In genomic region chr1:228109073-228109961, GRCh38 we compare ENCODE assay signal across 8 cellular contexts. TPM values are rescaled to one million over a fixed set of nuclear protein-coding genes. Genes with fewer than 3 reads are reported as not detected.
DNase-seq lines count a peak whose midpoint lies in the region; ATAC-seq and TF ChIP-seq lines count a peak whose summit lies in the region.

Gene MRPL55 (minus strand): TSS chr1:228109299. CDS start chr1:228108260, 1,039 bp downstream.

- WGBS in right cardiac atrium, result under 1% methylated on average over 66 of the region's 66 CpGs

- H3K9me3 ChIP-seq in right cardiac atrium (ENCODE audit: control insufficient read depth, low read length), result no peaks in the 10 kb centered on the region
- no peaks in the 10 kb centered on the region for H3K9me3 ChIP-seq in vagina

- H3K4me3 ChIP-seq in right cardiac atrium (ENCODE audit: low read length) (peak within 1 kb of the TSS; percentile 55), vagina (peak within 1 kb of the TSS; percentile 86 to 87)

- H3K36me3 ChIP-seq in vagina, result peaks cover 0 to 11% of the 10 kb centered on the region in 2 donors

- DNase-seq in NCI-H187 treated with DMSO at 0.1 percent for 48 hours (lab: John Stamatoyannopoulos, UW) (peak; percentile 38), anterior cingulate cortex (lab: John Stamatoyannopoulos, UW) (peak; percentile 87 to 100 (median 98)), right cardiac atrium (peak; percentile 97 to 99 (median 99)), putamen (ENCODE audit: low spot score) (peak; percentile 98), vagina (ENCODE audit: extremely low spot score in 2 of 2) (peak in 1 of 2 donors; percentile 99)

- H3K27me3 ChIP-seq in right cardiac atrium (ENCODE audit: control insufficient read depth, insufficient read depth), result no peaks in the 10 kb centered on the region
- H3K27me3 ChIP-seq in vagina, result no peaks in the 10 kb centered on the region

- peak; percentile 37 to 89 for TF ChIP-seq POLR2A in vagina (IDR thresholded peaks at IDR 0.05)

- intact Hi-C loops in T-helper 2 cell treated with Interferon-gamma antibody and Interleukin-4, amounts not matched to agents 100 ng/mL and 5 ng/mL, for 36 hours (cut with micrococcal nuclease), result loop anchor here (1.0 to 10.0 kb wide), 7 partner anchors 27 to 355 kb away; partner anchors contain the start of genes ARF1, GUK1 and IBA57
- intact Hi-C loops in right cardiac atrium (cut with DNase I), result no loop called here
- intact Hi-C loops in vagina (cut with DNase I), result no loop called here

- ATAC-seq in GM18502 (IDR thresholded peaks at IDR 0.05; ENCODE audit: poor library complexity, unreplicated experiment), result peak; percentile 90
- ATAC-seq in HG02970 (IDR thresholded peaks at IDR 0.05; ENCODE audit: low FRiP score, unreplicated experiment), result peak; percentile 87
- peak; percentile 95 to 96 for ATAC-seq in right cardiac atrium

- H3K4me1 ChIP-seq in right cardiac atrium (ENCODE audit: control insufficient read depth, insufficient read depth, low read length), result peaks cover 3% of the 10 kb centered on the region
- peaks cover 27% of the 10 kb centered on the region for H3K4me1 ChIP-seq in vagina

- TF ChIP-seq CTCF in vagina (IDR thresholded peaks at IDR 0.05), result no peak

- H3K27ac ChIP-seq in right cardiac atrium (ENCODE audit: low read length) (peak within 1 kb of the TSS; percentile 31), vagina (peak within 1 kb of the TSS; percentile 94)

RNA-seq across cellular contexts. Expression of gene MRPL55, which starts in this region (rescaled TPM):
- 35.9 and 36.2 TPM in 2 replicates for total RNA-seq in T-helper 2 cell treated with Interferon-gamma antibody and Interleukin-4, amounts not matched to agents 100 ng/mL and 5 ng/mL, for 36 hours
- total RNA-seq in right cardiac atrium (10 to 100 TPM; 51.6 to 56.5 (median 52.8) TPM), vagina (73.7 TPM)
- polyA plus RNA-seq in right cardiac atrium, result 103 TPM
